Comparison of ENCODE assay signal across 1 cellular context in genomic region chr7:112449902-112450806, GRCh38.
A peak's percentile ranks its signal among the peaks of the same experiment; 100 is the strongest.
TF ChIP-seq lines count a peak whose summit lies in the region.

Gene IFRD1, plus strand, starts transcription at chr7:112450460. Its CDS starts 229 bp downstream, at chr7:112450689.

TF ChIP-seq in K562, 482 proteins besides CTCF, POLR2A, EP300 and RAD21 (continued from another document):
- TF ChIP-seq PRPF4 (IDR thresholded peaks at IDR 0.05; ENCODE audit: insufficient read depth, low read depth, low read length, poor library complexity, severe bottlenecking) (peak; percentile 89), HDAC2 (IDR thresholded peaks at IDR 0.05) (peak; percentile 8; the same call in 1 of the 2 replicates), CAMTA2 (CRISPR knock-in tag; conservative IDR thresholded peaks at IDR 0.05) (peak; percentile 74; the same call in 1 of the 2 replicates), UBTF (IDR thresholded peaks at IDR 0.05; ENCODE audit: borderline replicate concordance in 1 of 2, low read depth in 2 of 2, low read length in 2 of 2) (0 out of 4 replicates have a peak, but pooled peaks of 1 of the 2 experiments have one; percentile 53), ZNF280A (IDR thresholded peaks at IDR 0.05; ENCODE audit: low read depth, partially characterized antibody) (no peak)
TF ChIP-seq in K562: peak in this region for 181.
